12 cellular contexts compared by ENCODE assay signal in the genomic region with DNA sequence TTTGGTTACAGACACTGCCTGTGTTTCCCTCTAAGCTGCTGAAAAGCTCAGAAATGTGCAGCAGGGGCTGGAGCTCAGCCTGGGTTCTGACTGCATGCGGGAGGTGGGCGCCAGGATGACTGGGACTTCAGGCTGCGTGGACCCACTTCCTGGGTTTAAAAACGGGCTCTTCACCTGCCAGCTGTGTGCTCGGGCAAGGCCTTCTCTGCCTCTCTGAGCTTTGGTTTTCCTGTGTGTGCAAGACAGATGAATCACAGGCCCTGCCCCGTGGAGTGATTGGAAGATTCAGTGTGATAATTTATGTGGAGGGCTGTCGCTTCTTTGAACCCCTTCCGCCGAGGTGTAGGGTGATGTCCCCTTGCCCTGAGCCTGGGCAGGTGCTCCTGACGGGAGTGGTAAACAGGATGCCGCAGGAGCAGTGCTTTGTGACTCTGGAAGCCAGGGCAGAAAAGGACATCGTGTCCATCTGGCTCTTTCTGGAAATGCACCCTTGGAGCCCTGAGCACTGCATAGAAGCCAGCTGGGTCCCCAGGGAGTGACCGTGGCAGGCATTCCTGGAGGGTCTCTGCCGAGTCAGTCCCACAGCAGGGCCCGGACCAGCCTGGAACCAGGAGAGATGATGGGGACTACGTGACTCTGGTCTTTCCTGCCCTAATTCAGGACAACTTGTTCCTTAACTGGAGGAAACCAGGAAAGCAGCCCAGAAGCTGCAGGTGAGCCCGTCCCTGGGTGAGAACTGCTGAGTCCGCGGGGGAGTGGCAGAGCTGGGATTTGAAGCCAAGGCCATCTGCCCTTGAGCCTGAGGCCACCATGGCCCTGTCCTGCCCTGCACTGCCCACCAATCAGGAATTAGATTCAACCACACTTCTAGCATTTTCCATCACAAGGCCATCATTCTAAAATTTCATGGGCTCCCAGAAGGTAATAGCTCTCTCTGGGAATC. TPM values are rescaled to one million over a fixed set of nuclear protein-coding genes. Genes with fewer than 3 reads are reported as not detected.
DNase-seq lines count a peak whose midpoint lies in the region; ATAC-seq and TF ChIP-seq lines count a peak whose summit lies in the region.
"Had no signal": no experiment of that assay in that cellular context is flagged by ENCODE, and none has a peak within 500 bp of the region (broad histone marks: within the 10 kb centered on the region; RNA-seq: fewer than 3 reads in every experiment).

No MANE protein-coding gene starts in this region.

- intact Hi-C loops in heart right ventricle (cut with DNase I) = no loop called here

- H3K4me1 ChIP-seq in CD8-positive, alpha-beta memory T cell (ENCODE audit: insufficient read depth, low read length) = peaks cover 34% of the 10 kb centered on the region
- H3K4me1 ChIP-seq in heart right ventricle = peaks cover 0 to 34% (median 0%) of the 10 kb centered on the region in 9 donors

- H3K9me3 Mint-ChIP-seq in CD8-positive, alpha-beta memory T cell = no peaks in the 10 kb centered on the region
- no peaks in the 10 kb centered on the region for H3K9me3 Mint-ChIP-seq in activated naive CD8-positive, alpha-beta T cell (ENCODE audit: low read depth)

- H3K4me3 ChIP-seq in CD8-positive, alpha-beta memory T cell (ENCODE audit: low read length) = peak overlapping the region; percentile 28
- H3K4me3 ChIP-seq in heart right ventricle = no peak overlapping the region
- H3K4me3 ChIP-seq: esophagus squamous epithelium had no signal

- no peak for ATAC-seq in heart right ventricle
- no peak for ATAC-seq in GM18873 (IDR thresholded peaks at IDR 0.05; ENCODE audit: low FRiP score, unreplicated experiment)

- H3K36me3 Mint-ChIP-seq in CD8-positive, alpha-beta memory T cell = no peaks in the 10 kb centered on the region
- H3K36me3 Mint-ChIP-seq in activated naive CD8-positive, alpha-beta T cell = no peaks in the 10 kb centered on the region

- no peaks in the 10 kb centered on the region for H3K9me3 ChIP-seq in CD8-positive, alpha-beta memory T cell (ENCODE audit: low read length)
- no peaks in the 10 kb centered on the region for H3K9me3 ChIP-seq in heart right ventricle
- H3K9me3 ChIP-seq: esophagus squamous epithelium had no signal

- 66 to 68% methylated on average over 19 of the region's 19 CpGs for WGBS in heart right ventricle, 2 donors

- H3K4me1 Mint-ChIP-seq in CD8-positive, alpha-beta memory T cell = peaks cover 31 to 41% (median 33%) of the 10 kb centered on the region in 3 donors
- peaks cover 49% of the 10 kb centered on the region for H3K4me1 Mint-ChIP-seq in activated naive CD8-positive, alpha-beta T cell (ENCODE audit: low read depth)

- H3K27ac ChIP-seq in CD8-positive, alpha-beta memory T cell (ENCODE audit: low read depth, low read length) = no peak overlapping the region
- H3K27ac ChIP-seq in heart right ventricle = peak overlapping the region in 1 of 10 donors; percentile 36

- H3K27me3 Mint-ChIP-seq in CD8-positive, alpha-beta memory T cell = no peaks in the 10 kb centered on the region
- no peaks in the 10 kb centered on the region for H3K27me3 Mint-ChIP-seq in activated naive CD8-positive, alpha-beta T cell

- no peaks in the 10 kb centered on the region for H3K36me3 ChIP-seq in CD8-positive, alpha-beta memory T cell (ENCODE audit: insufficient read depth, low read length)
- no peaks in the 10 kb centered on the region for H3K36me3 ChIP-seq in heart right ventricle
- H3K36me3 ChIP-seq: esophagus squamous epithelium had no signal

- peak in 4 of 5 donors; percentile 18 to 72 (median 30) for DNase-seq in CD8-positive, alpha-beta memory T cell
- DNase-seq in activated CD4-positive, alpha-beta T cell treated with anti-CD3 and anti-CD28 coated beads for 4 hours = peak; percentile 60 to 63
- DNase-seq in stimulated activated CD4-positive, alpha-beta T cell treated with anti-CD3 and anti-CD28 coated beads, Interleukin-2, amount 100 ng/mL, for 24 hours = peak; percentile 59 to 71
- DNase-seq in heart right ventricle (no peak), medulla oblongata (ENCODE audit: extremely low spot score) (no peak), HUDEP-2 (lab: John Stamatoyannopoulos, UW; ENCODE audit: unreplicated experiment in 76 of 76) (no peak)
- DNase-seq: AML-193, esophagus squamous epithelium, HCEC 1CT, mammary epithelial cell had no signal

- TF ChIP-seq CTCF in heart right ventricle (IDR thresholded peaks at IDR 0.05) = no peak

- H3K4me3 Mint-ChIP-seq in CD8-positive, alpha-beta memory T cell = peak overlapping the region; percentile 5 to 80 (median 65)
- peak overlapping the region; percentile 72 for H3K4me3 Mint-ChIP-seq in activated naive CD8-positive, alpha-beta T cell

- peak overlapping the region; percentile 75 to 98 (median 90) for H3K27ac Mint-ChIP-seq in CD8-positive, alpha-beta memory T cell
- H3K27ac Mint-ChIP-seq in activated naive CD8-positive, alpha-beta T cell = peak overlapping the region; percentile 100

- POLR2A ChIA-PET in CD8-positive, alpha-beta memory T cell (lab: Charles Lee) = interaction anchor here (0.6 to 0.7 kb wide), 2 partner anchors 11 to 53 kb away, joined by 3 to 5 read pairs; partner anchors contain the start of gene BANP

- H3K27me3 ChIP-seq in CD8-positive, alpha-beta memory T cell (ENCODE audit: insufficient read depth, low read length, poor library complexity, severe bottlenecking) = no peaks in the 10 kb centered on the region
- H3K27me3 ChIP-seq in heart right ventricle = peaks cover 0 to 4% (median 0%) of the 10 kb centered on the region in 7 donors

- CTCF ChIA-PET in CD8-positive, alpha-beta memory T cell (lab: Charles Lee) = interaction anchor here (1.2 to 4.0 kb wide), 6 partner anchors 10 to 119 kb away, joined by 3 to 21 read pairs (median 4); no protein-coding TSS in a partner anchor

RNA-seq across cellular contexts. Expression of gene SLC7A5, which starts 28.5 kb away (rescaled TPM):
- total RNA-seq in CD8-positive, alpha-beta memory T cell = 100 to 1,000 TPM; 366 to 383 TPM
- polyA plus RNA-seq in CD8-positive, alpha-beta memory T cell = 20.7 TPM
- 10 to 100 TPM in 2 of 10 donors, 1 to 10 TPM in 8; 1.2 to 15.3 (median 4.1) TPM for total RNA-seq in heart right ventricle
- polyA plus RNA-seq in heart right ventricle = 1 to 10 TPM; 3.5 to 4.7 TPM

RNA-seq across cellular contexts. Expression of gene CA5A, which starts 38.5 kb away (rescaled TPM):
- total RNA-seq in CD8-positive, alpha-beta memory T cell = not detected
- polyA plus RNA-seq in CD8-positive, alpha-beta memory T cell = not detected
- under 1 TPM in 4 of 10 donors, not detected in 6; 0.15 to 0.65 (median 0.27) TPM for total RNA-seq in heart right ventricle
- polyA plus RNA-seq in heart right ventricle = under 1 TPM in 1 of 2 donors, not detected in 1; 0.29 TPM
- total RNA-seq: esophagus squamous epithelium, mammary epithelial cell had no signal
- polyA plus RNA-seq: mammary epithelial cell had no signal

RNA-seq across cellular contexts. Expression of gene BANP, which starts 53.4 kb away (rescaled TPM):
- total RNA-seq in CD8-positive, alpha-beta memory T cell = 10 to 100 TPM; 29.5 to 32.5 TPM
- 28.5 TPM for polyA plus RNA-seq in CD8-positive, alpha-beta memory T cell
- 10 to 100 TPM in 9 of 10 donors, 1 to 10 TPM in 1; 9.3 to 20.4 (median 14.3) TPM for total RNA-seq in heart right ventricle
- 10 to 100 TPM in 1 of 2 donors, 1 to 10 TPM in 1; 6.1 to 11.3 TPM for polyA plus RNA-seq in heart right ventricle

Comparison
In these comparisons a context has a peak if more than half of its experiments do, and no peak if none do; other contexts are left out.
1. DNase-seq: peak in CD8-positive, alpha-beta memory T cell (4 of 5), activated CD4-positive, alpha-beta T cell treated with anti-CD3 and anti-CD28 coated beads for 4 hours (2 of 2) and stimulated activated CD4-positive, alpha-beta T cell treated with anti-CD3 and anti-CD28 coated beads, Interleukin-2, amount 100 ng/mL, for 24 hours (2 of 2); none in heart right ventricle (0 of 2), medulla oblongata (single experiment) and HUDEP-2 (0 of 76).
2. RNA of gene SLC7A5, which starts 28.5 kb away (total RNA-seq): 366 to 383 TPM in CD8-positive, alpha-beta memory T cell; 1.2 to 15.3 TPM in heart right ventricle; every median in the first group is over 10 times any median in the second.